3 cellular contexts compared by ENCODE assay signal in the genomic region with DNA sequence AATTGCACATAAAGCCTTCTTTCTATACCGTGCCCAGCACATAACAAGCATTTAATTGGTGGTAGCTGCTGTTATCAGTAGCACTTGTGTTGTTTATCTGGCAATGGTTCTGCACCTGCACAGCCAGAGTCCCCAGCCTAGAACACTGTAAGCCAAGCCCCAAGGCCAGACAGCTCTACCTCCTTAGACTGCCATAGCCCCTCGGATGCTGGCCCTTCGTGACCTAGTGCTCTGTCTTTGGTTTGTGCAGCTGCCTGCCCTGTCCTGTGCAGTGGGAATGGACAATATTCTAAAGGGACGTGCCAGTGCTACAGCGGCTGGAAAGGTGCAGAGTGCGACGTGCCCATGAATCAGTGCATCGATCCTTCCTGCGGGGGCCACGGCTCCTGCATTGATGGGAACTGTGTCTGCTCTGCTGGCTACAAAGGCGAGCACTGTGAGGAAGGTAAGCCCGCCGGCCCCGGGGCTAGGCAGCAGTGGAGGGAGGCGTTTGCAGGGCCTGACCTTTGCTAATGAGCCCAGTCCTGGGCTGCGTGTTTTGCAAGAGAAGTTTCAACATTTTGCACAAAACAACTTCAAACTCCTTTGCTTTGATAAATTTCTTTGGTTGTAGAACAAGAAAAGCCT.
A peak's percentile ranks its signal among the peaks of the same experiment; 100 is the strongest.
TF ChIP-seq lines count a peak whose summit lies in the region.

No MANE protein-coding gene starts in this region.

TF ChIP-seq in GM23338, 12 proteins besides CTCF, POLR2A, EP300 and RAD21:
- TF ChIP-seq, protein P1, sequence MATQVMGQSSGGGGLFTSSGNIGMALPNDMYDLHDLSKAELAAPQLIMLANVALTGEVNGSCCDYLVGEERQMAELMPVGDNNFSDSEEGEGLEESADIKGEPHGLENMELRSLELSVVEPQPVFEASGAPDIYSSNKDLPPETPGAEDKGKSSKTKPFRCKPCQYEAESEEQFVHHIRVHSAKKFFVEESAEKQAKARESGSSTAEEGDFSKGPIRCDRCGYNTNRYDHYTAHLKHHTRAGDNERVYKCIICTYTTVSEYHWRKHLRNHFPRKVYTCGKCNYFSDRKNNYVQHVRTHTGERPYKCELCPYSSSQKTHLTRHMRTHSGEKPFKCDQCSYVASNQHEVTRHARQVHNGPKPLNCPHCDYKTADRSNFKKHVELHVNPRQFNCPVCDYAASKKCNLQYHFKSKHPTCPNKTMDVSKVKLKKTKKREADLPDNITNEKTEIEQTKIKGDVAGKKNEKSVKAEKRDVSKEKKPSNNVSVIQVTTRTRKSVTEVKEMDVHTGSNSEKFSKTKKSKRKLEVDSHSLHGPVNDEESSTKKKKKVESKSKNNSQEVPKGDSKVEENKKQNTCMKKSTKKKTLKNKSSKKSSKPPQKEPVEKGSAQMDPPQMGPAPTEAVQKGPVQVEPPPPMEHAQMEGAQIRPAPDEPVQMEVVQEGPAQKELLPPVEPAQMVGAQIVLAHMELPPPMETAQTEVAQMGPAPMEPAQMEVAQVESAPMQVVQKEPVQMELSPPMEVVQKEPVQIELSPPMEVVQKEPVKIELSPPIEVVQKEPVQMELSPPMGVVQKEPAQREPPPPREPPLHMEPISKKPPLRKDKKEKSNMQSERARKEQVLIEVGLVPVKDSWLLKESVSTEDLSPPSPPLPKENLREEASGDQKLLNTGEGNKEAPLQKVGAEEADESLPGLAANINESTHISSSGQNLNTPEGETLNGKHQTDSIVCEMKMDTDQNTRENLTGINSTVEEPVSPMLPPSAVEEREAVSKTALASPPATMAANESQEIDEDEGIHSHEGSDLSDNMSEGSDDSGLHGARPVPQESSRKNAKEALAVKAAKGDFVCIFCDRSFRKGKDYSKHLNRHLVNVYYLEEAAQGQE (IDR thresholded peaks at IDR 0.05; ENCODE audit: unreplicated experiment) = no peak
- TF ChIP-seq ZNF114 (CRISPR knock-in tag; IDR thresholded peaks at IDR 0.05) (no peak), JUNB (IDR thresholded peaks at IDR 0.05; ENCODE audit: unreplicated experiment) (no peak), CREB1 (CRISPR knock-in tag; IDR thresholded peaks at IDR 0.05; ENCODE audit: low read depth) (no peak), POLR2AphosphoS5 (IDR thresholded peaks at IDR 0.05; ENCODE audit: low read depth) (no peak), ZNF331 (CRISPR knock-in tag; IDR thresholded peaks at IDR 0.05; ENCODE audit: low read depth) (no peak)
- TF ChIP-seq, protein P2, sequence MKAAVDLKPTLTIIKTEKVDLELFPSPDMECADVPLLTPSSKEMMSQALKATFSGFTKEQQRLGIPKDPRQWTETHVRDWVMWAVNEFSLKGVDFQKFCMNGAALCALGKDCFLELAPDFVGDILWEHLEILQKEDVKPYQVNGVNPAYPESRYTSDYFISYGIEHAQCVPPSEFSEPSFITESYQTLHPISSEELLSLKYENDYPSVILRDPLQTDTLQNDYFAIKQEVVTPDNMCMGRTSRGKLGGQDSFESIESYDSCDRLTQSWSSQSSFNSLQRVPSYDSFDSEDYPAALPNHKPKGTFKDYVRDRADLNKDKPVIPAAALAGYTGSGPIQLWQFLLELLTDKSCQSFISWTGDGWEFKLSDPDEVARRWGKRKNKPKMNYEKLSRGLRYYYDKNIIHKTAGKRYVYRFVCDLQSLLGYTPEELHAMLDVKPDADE (IDR thresholded peaks at IDR 0.05) = no peak

TF ChIP-seq in IMR-90, 13 proteins besides CTCF, POLR2A, EP300 and RAD21:
- TF ChIP-seq NFE2L2 (IDR thresholded peaks at IDR 0.05; ENCODE audit: low read depth, low read length) = no peak
- TF ChIP-seq RFX5 (IDR thresholded peaks at IDR 0.05; ENCODE audit: low read depth, low read length) = no peak
- no peak for TF ChIP-seq CHD1 (IDR thresholded peaks at IDR 0.05; ENCODE audit: low read depth, low read length)
- TF ChIP-seq CEBPB (IDR thresholded peaks at IDR 0.05; ENCODE audit: low read depth, low read length) = no peak
- TF ChIP-seq FOS (IDR thresholded peaks at IDR 0.05; ENCODE audit: low read depth, low read length) = no peak
- TF ChIP-seq, protein P3, sequence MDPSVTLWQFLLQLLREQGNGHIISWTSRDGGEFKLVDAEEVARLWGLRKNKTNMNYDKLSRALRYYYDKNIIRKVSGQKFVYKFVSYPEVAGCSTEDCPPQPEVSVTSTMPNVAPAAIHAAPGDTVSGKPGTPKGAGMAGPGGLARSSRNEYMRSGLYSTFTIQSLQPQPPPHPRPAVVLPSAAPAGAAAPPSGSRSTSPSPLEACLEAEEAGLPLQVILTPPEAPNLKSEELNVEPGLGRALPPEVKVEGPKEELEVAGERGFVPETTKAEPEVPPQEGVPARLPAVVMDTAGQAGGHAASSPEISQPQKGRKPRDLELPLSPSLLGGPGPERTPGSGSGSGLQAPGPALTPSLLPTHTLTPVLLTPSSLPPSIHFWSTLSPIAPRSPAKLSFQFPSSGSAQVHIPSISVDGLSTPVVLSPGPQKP (IDR thresholded peaks at IDR 0.05; ENCODE audit: borderline replicate concordance, low read depth, low read length) = no peak
- TF ChIP-seq, protein P4, sequence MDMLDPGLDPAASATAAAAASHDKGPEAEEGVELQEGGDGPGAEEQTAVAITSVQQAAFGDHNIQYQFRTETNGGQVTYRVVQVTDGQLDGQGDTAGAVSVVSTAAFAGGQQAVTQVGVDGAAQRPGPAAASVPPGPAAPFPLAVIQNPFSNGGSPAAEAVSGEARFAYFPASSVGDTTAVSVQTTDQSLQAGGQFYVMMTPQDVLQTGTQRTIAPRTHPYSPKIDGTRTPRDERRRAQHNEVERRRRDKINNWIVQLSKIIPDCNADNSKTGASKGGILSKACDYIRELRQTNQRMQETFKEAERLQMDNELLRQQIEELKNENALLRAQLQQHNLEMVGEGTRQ (IDR thresholded peaks at IDR 0.05; ENCODE audit: low read depth, low read length) = no peak
- no peak for TF ChIP-seq SMC3 (IDR thresholded peaks at IDR 0.05; ENCODE audit: low read depth, low read length)
- TF ChIP-seq RCOR1 (IDR thresholded peaks at IDR 0.05; ENCODE audit: insufficient replicate concordance, low read length) = no peak
- no peak for TF ChIP-seq MAFK (IDR thresholded peaks at IDR 0.05; ENCODE audit: low read depth, low read length)
TF ChIP-seq in IMR-90: peak in this region for 0.

TF ChIP-seq in HepG2, 621 proteins besides CTCF, POLR2A, EP300 and RAD21:
- TF ChIP-seq MEIS1 (CRISPR knock-in tag; IDR thresholded peaks at IDR 0.05; ENCODE audit: borderline replicate concordance) (no peak), FOXP1 (IDR thresholded peaks at IDR 0.05) (no peak), FOXP1 (CRISPR knock-in tag; IDR thresholded peaks at IDR 0.05) (no peak), ZNF292 (CRISPR knock-in tag; IDR thresholded peaks at IDR 0.05; ENCODE audit: borderline replicate concordance, low read depth) (peak; percentile 27; the same call in 1 of the 2 replicates), FOSL2 (CRISPR knock-in tag; IDR thresholded peaks at IDR 0.05) (0 out of 2 replicates have a peak, but pooled peaks have one; percentile 8)
- TF ChIP-seq, protein P5, sequence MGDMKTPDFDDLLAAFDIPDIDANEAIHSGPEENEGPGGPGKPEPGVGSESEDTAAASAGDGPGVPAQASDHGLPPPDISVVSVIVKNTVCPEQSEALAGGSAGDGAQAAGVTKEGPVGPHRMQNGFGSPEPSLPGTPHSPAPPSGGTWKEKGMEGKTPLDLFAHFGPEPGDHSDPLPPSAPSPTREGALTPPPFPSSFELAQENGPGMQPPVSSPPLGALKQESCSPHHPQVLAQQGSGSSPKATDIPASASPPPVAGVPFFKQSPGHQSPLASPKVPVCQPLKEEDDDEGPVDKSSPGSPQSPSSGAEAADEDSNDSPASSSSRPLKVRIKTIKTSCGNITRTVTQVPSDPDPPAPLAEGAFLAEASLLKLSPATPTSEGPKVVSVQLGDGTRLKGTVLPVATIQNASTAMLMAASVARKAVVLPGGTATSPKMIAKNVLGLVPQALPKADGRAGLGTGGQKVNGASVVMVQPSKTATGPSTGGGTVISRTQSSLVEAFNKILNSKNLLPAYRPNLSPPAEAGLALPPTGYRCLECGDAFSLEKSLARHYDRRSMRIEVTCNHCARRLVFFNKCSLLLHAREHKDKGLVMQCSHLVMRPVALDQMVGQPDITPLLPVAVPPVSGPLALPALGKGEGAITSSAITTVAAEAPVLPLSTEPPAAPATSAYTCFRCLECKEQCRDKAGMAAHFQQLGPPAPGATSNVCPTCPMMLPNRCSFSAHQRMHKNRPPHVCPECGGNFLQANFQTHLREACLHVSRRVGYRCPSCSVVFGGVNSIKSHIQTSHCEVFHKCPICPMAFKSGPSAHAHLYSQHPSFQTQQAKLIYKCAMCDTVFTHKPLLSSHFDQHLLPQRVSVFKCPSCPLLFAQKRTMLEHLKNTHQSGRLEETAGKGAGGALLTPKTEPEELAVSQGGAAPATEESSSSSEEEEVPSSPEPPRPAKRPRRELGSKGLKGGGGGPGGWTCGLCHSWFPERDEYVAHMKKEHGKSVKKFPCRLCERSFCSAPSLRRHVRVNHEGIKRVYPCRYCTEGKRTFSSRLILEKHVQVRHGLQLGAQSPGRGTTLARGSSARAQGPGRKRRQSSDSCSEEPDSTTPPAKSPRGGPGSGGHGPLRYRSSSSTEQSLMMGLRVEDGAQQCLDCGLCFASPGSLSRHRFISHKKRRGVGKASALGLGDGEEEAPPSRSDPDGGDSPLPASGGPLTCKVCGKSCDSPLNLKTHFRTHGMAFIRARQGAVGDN (CRISPR knock-in tag; IDR thresholded peaks at IDR 0.05) = peak; percentile 21; the same call in 1 of the 2 replicates
- TF ChIP-seq, protein P6, sequence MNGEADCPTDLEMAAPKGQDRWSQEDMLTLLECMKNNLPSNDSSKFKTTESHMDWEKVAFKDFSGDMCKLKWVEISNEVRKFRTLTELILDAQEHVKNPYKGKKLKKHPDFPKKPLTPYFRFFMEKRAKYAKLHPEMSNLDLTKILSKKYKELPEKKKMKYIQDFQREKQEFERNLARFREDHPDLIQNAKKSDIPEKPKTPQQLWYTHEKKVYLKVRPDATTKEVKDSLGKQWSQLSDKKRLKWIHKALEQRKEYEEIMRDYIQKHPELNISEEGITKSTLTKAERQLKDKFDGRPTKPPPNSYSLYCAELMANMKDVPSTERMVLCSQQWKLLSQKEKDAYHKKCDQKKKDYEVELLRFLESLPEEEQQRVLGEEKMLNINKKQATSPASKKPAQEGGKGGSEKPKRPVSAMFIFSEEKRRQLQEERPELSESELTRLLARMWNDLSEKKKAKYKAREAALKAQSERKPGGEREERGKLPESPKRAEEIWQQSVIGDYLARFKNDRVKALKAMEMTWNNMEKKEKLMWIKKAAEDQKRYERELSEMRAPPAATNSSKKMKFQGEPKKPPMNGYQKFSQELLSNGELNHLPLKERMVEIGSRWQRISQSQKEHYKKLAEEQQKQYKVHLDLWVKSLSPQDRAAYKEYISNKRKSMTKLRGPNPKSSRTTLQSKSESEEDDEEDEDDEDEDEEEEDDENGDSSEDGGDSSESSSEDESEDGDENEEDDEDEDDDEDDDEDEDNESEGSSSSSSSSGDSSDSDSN (CRISPR knock-in tag; IDR thresholded peaks at IDR 0.05) = 0 out of 2 replicates have a peak, but pooled peaks have one; percentile 24
TF ChIP-seq in HepG2: peak in this region for 4.
